10 cellular contexts compared by ENCODE assay signal in the genomic region with DNA sequence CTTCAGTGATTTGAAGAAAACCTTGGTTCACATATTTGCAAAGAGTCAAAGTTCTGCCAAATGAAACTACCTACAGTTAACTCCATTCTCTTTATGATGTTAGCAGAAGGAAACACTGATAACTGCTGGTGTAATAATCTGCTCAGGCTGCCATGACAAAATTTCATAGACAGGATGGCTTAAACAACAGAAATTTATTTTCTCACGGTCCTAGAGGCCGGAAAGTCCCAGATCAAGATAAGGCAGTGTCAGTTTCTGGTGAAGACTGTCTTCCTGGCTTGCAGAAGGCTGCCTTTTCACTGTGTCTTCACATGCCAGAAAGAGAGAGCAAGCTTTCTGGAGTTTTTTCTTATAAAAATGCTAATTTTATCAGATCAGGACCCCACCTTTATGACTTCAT.
A peak's percentile ranks its signal among the peaks of the same experiment; 100 is the strongest.
DNase-seq lines count a peak whose midpoint lies in the region; ATAC-seq and TF ChIP-seq lines count a peak whose summit lies in the region.
"Had no signal": no experiment of that assay in that cellular context is flagged by ENCODE, and none has a peak within 500 bp of the region (broad histone marks: within the 10 kb centered on the region; RNA-seq: fewer than 3 reads in every experiment).

No MANE protein-coding gene starts in this region.

- no peak for TF ChIP-seq POLR2A in transverse colon (IDR thresholded peaks at IDR 0.05)

- TF ChIP-seq EP300 in transverse colon (IDR thresholded peaks at IDR 0.05; ENCODE audit: low read depth) = no peak

- intact Hi-C loops in transverse colon (cut with DNase I; ENCODE audit: low total_unique reads) = no loop called here

- DNase-seq in activated gamma-delta T cell treated with Interleukin-2 at 50 U/mL for 16 hours = peak; percentile 24
- no peak for DNase-seq in activated gamma-delta T cell (lab: John Stamatoyannopoulos, UW)
- DNase-seq in natural killer cell treated with Interleukin-12 subunit alpha and Interleukin-12 subunit beta and Interleukin-15 and Interleukin-18, amount 100 ng/mL, for 72 hours (ENCODE audit: low spot score) = no peak
- no peak for DNase-seq in transverse colon
- DNase-seq in dedifferentiated amniotic fluid mesenchymal stem cell (ENCODE audit: extremely low spot score) = no peak
- no peak for DNase-seq in stimulated activated CD8-positive, alpha-beta memory T cell treated with anti-CD3 and anti-CD28 coated beads, Interleukin-4, amount 100 ng/mL, for 48 hours
- DNase-seq: body of pancreas, NCI-H1105 treated with DMSO at 0.1 percent for 48 hours had no signal

- H3K36me3 ChIP-seq in OCI-LY1 (ENCODE audit: insufficient read depth, low read length) = no peaks in the 10 kb centered on the region
- H3K36me3 ChIP-seq in transverse colon = no peaks in the 10 kb centered on the region

- no peaks in the 10 kb centered on the region for H3K9me3 ChIP-seq in OCI-LY1 (ENCODE audit: low read length)
- no peaks in the 10 kb centered on the region for H3K9me3 ChIP-seq in transverse colon
- H3K9me3 ChIP-seq: body of pancreas had no signal

- WGBS in transverse colon (ENCODE audit: low coverage in 1 of 2), 2 donors = 26 to 31% methylated on average over 2 of the region's 2 CpGs

- H3K4me1 ChIP-seq in OCI-LY1 (ENCODE audit: insufficient read depth, low read length, severe bottlenecking) (peaks cover 36% of the 10 kb centered on the region), transverse colon (no peaks in the 10 kb centered on the region)
- H3K4me1 ChIP-seq: body of pancreas had no signal

- H3K4me3 ChIP-seq in OCI-LY1 (ENCODE audit: low read depth, low read length, poor library complexity, severe bottlenecking) = no peak overlapping the region
- H3K4me3 ChIP-seq in transverse colon = no peak overlapping the region
- H3K4me3 ChIP-seq: body of pancreas had no signal

- peaks cover 16% of the 10 kb centered on the region for H3K36me3 Mint-ChIP-seq in natural killer cell treated with Interleukin-12 subunit alpha and Interleukin-12 subunit beta and Interleukin-15 and Interleukin-18, amount 100 ng/mL, for 72 hours

- no peak overlapping the region for H3K4me2 ChIP-seq in OCI-LY1 (ENCODE audit: low read length)

- H3K27ac Mint-ChIP-seq in natural killer cell treated with Interleukin-12 subunit alpha and Interleukin-12 subunit beta and Interleukin-15 and Interleukin-18, amount 100 ng/mL, for 72 hours = peak overlapping the region; percentile 58 to 76

- H3K4me3 Mint-ChIP-seq in natural killer cell treated with Interleukin-12 subunit alpha and Interleukin-12 subunit beta and Interleukin-15 and Interleukin-18, amount 100 ng/mL, for 72 hours = peak overlapping the region; percentile 38

- H3K27me3 ChIP-seq in OCI-LY1 (ENCODE audit: insufficient read depth, low read length) = no peaks in the 10 kb centered on the region
- no peaks in the 10 kb centered on the region for H3K27me3 ChIP-seq in transverse colon
- H3K27me3 ChIP-seq: body of pancreas had no signal

- no peaks in the 10 kb centered on the region for H3F3A ChIP-seq in OCI-LY1 (ENCODE audit: insufficient read depth, low read length)

- H3K9me2 ChIP-seq in OCI-LY1 (ENCODE audit: low read depth, low read length) = no peaks in the 10 kb centered on the region

- no peak for TF ChIP-seq CTCF in OCI-LY1 (IDR thresholded peaks at IDR 0.05; ENCODE audit: low read length)
- no peak for TF ChIP-seq CTCF in transverse colon (IDR thresholded peaks at IDR 0.05)

- no peak overlapping the region for H3K9ac ChIP-seq in OCI-LY1 (ENCODE audit: low read length)

- H3K27ac ChIP-seq in OCI-LY1 (ENCODE audit: low read depth, low read length, poor library complexity, severe bottlenecking) (peak overlapping the region; percentile 15), transverse colon (no peak overlapping the region)
- H3K27ac ChIP-seq: body of pancreas had no signal

- H2AFZ ChIP-seq in OCI-LY1 (ENCODE audit: low read length) = 0 out of 2 replicates have a peak overlapping the region, but pooled peaks have one; percentile 17

- H3K9me3 Mint-ChIP-seq in natural killer cell treated with Interleukin-12 subunit alpha and Interleukin-12 subunit beta and Interleukin-15 and Interleukin-18, amount 100 ng/mL, for 72 hours = peaks cover 8% of the 10 kb centered on the region

- H3K4me1 Mint-ChIP-seq in natural killer cell treated with Interleukin-12 subunit alpha and Interleukin-12 subunit beta and Interleukin-15 and Interleukin-18, amount 100 ng/mL, for 72 hours (ENCODE audit: low read depth in 2 of 2) = peaks cover 18 to 32% of the 10 kb centered on the region in 2 donors

- in situ Hi-C loops in transverse colon (cut with MboI; ENCODE audit: low pct_ligation_motif_present in 1 of 4, low pct_unique_long_range_greater_than_20kb in 1 of 4, low sequenced_read_pairs in 3 of 4) = no loop called here

- no peaks in the 10 kb centered on the region for H3K79me2 ChIP-seq in OCI-LY1 (ENCODE audit: insufficient read depth, low read length)

- ATAC-seq in HG02852 (IDR thresholded peaks at IDR 0.05; ENCODE audit: unreplicated experiment) = peak; percentile 92
- peak; percentile 77 to 81 for ATAC-seq in natural killer cell treated with Interleukin-12 subunit alpha and Interleukin-12 subunit beta and Interleukin-15 and Interleukin-18, amount 100 ng/mL, for 72 hours
- ATAC-seq: body of pancreas had no signal

- H3K27me3 Mint-ChIP-seq in natural killer cell treated with Interleukin-12 subunit alpha and Interleukin-12 subunit beta and Interleukin-15 and Interleukin-18, amount 100 ng/mL, for 72 hours = no peaks in the 10 kb centered on the region

- no peaks in the 10 kb centered on the region for H4K20me1 ChIP-seq in OCI-LY1 (ENCODE audit: insufficient read depth, low read length)
